ENCODE assay signal across 8 cellular contexts in the genomic region with DNA sequence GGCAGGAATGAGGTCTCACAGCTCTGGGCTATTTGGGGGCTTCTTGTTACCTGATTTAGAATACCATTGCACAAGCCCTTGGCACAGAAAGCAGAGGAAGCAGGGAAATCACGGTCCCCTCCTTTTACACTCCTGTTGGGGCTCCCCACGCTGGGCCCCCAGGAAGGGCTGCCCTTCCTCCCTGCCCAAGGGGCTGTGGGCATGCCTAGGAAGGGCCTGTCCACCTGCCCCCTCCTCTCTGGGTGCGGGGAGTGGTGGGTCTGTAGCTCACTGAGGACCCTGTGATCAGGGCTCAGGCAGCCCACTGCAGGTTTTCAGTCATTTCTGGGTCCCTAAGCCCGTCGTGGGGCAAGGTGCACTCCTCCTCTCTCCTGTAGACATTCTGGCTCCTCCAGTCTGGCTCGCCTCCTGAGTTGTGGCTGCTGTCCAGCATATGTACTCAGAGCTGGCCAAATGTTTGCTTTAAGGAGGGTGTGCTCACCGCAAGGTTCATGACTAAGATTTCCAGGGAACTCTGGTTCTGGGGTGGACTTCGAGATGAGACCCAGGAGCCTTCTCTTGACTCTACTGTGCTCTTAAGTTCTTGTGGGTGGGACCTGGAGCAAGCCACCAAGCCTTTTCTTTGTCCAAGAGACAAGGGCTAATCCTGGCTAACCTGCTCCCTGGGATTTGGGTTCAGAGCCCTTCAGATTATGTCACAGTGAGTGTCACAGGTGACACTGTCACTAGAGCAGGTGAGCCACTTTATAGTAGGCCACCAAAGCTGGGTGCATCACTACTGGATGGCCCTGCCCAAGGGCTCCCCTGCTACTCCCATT. TPM values are rescaled to one million over a fixed set of nuclear protein-coding genes. Genes with fewer than 3 reads are reported as not detected.
A peak's percentile ranks its signal among the peaks of the same experiment; 100 is the strongest.
DNase-seq lines count a peak whose midpoint lies in the region; ATAC-seq, FAIRE-seq and TF ChIP-seq lines count a peak whose summit lies in the region.

No MANE protein-coding gene starts in this region.

- H3K4me1 ChIP-seq in body of pancreas = peaks cover 32% of the 10 kb centered on the region
- H3K4me1 ChIP-seq in upper lobe of right lung = peaks cover 39% of the 10 kb centered on the region

- H3K9me3 ChIP-seq in body of pancreas (no peaks in the 10 kb centered on the region), upper lobe of right lung (no peaks in the 10 kb centered on the region)

- TF ChIP-seq CTCF in body of pancreas (IDR thresholded peaks at IDR 0.05) (no peak), upper lobe of right lung (IDR thresholded peaks at IDR 0.05) (no peak)

- H3K4me3 ChIP-seq in body of pancreas (no peak overlapping the region), upper lobe of right lung (no peak overlapping the region)

- 16 to 19% methylated on average over 7 of the region's 8 CpGs for WGBS in body of pancreas, 2 donors

- no peaks in the 10 kb centered on the region for H3K27me3 Mint-ChIP-seq in activated CD4-positive, alpha-beta T cell treated with anti-CD3 and anti-CD28 coated beads, Interleukin-2, amount 10 ng/mL, durations not matched to agents 7 days and 5 days
- no peaks in the 10 kb centered on the region for H3K27me3 Mint-ChIP-seq in activated CD4-positive, alpha-beta T cell treated with anti-CD3 and anti-CD28 coated beads for 36 hours

- ATAC-seq in activated CD4-positive, alpha-beta T cell treated with anti-CD3 and anti-CD28 coated beads for 36 hours = no peak
- ATAC-seq in body of pancreas (peak; percentile 91), left colon (peak; percentile 93), upper lobe of right lung (peak; percentile 93), GM18861 (IDR thresholded peaks at IDR 0.05; ENCODE audit: unreplicated experiment) (no peak)

- peak overlapping the region; percentile 90 for H3K27ac Mint-ChIP-seq in activated CD4-positive, alpha-beta T cell treated with anti-CD3 and anti-CD28 coated beads, Interleukin-2, amount 10 ng/mL, durations not matched to agents 7 days and 5 days
- no peak overlapping the region for H3K27ac Mint-ChIP-seq in activated CD4-positive, alpha-beta T cell treated with anti-CD3 and anti-CD28 coated beads for 36 hours

- H3K4me1 Mint-ChIP-seq in activated CD4-positive, alpha-beta T cell treated with anti-CD3 and anti-CD28 coated beads, Interleukin-2, amount 10 ng/mL, durations not matched to agents 7 days and 5 days = peaks cover 83% of the 10 kb centered on the region
- peaks cover 65% of the 10 kb centered on the region for H3K4me1 Mint-ChIP-seq in activated CD4-positive, alpha-beta T cell treated with anti-CD3 and anti-CD28 coated beads for 36 hours

- no peak for FAIRE-seq in GM19239 (lab: Jason Lieb, UNC)

- POLR2A ChIA-PET in activated CD4-positive, alpha-beta T cell treated with anti-CD3 and anti-CD28 coated beads, Interleukin-2, amount 10 ng/mL, durations not matched to agents 7 days and 5 days (lab: Charles Lee) = no interaction called here
- POLR2A ChIA-PET in activated CD4-positive, alpha-beta T cell treated with anti-CD3 and anti-CD28 coated beads for 36 hours (lab: Charles Lee) = no interaction called here

- DNase-seq in activated CD4-positive, alpha-beta T cell treated with anti-CD3 and anti-CD28 coated beads, Interleukin-2, amount 10 ng/mL, durations not matched to agents 7 days and 5 days = no peak
- no peak for DNase-seq in activated CD4-positive, alpha-beta T cell treated with anti-CD3 and anti-CD28 coated beads for 36 hours
- peak; percentile 87 to 94 (median 92) for DNase-seq in body of pancreas
- DNase-seq in left colon = peak; percentile 75 to 86
- peak; percentile 88 for DNase-seq in upper lobe of right lung
- no peak for DNase-seq in GM19239 (ENCODE audit: insufficient read length, low spot score)
- DNase-seq in NCI-H510A treated with DMSO at 0.1 percent for 48 hours (lab: John Stamatoyannopoulos, UW) = no peak

- H3K36me3 ChIP-seq in body of pancreas (replicated peaks in 1 of 2; ENCODE audit: insufficient read depth in 1 of 2, low read depth in 2 of 2) (no peaks in the 10 kb centered on the region), upper lobe of right lung (peaks cover 19% of the 10 kb centered on the region)

- H3K27me3 ChIP-seq in body of pancreas (no peaks in the 10 kb centered on the region), upper lobe of right lung (no peaks in the 10 kb centered on the region)

- peak overlapping the region; percentile 65 for H3K4me3 Mint-ChIP-seq in activated CD4-positive, alpha-beta T cell treated with anti-CD3 and anti-CD28 coated beads, Interleukin-2, amount 10 ng/mL, durations not matched to agents 7 days and 5 days
- no peak overlapping the region for H3K4me3 Mint-ChIP-seq in activated CD4-positive, alpha-beta T cell treated with anti-CD3 and anti-CD28 coated beads for 36 hours

- peaks cover 61% of the 10 kb centered on the region for H3K36me3 Mint-ChIP-seq in activated CD4-positive, alpha-beta T cell treated with anti-CD3 and anti-CD28 coated beads, Interleukin-2, amount 10 ng/mL, durations not matched to agents 7 days and 5 days (ENCODE audit: low read depth)
- H3K36me3 Mint-ChIP-seq in activated CD4-positive, alpha-beta T cell treated with anti-CD3 and anti-CD28 coated beads for 36 hours (ENCODE audit: low read depth) = peaks cover 42% of the 10 kb centered on the region

- intact Hi-C loops in activated CD4-positive, alpha-beta T cell treated with anti-CD3 and anti-CD28 coated beads for 36 hours (cut with DNase I, micrococcal nuclease) = loop anchor here in 1 of 2 experiments (5.0 kb wide), 1 partner anchor 38 kb away; no protein-coding TSS in a partner anchor
- intact Hi-C loops in body of pancreas (cut with DNase I) = no loop called here
- intact Hi-C loops in left colon (cut with DNase I, micrococcal nuclease) = no loop called here
- intact Hi-C loops in upper lobe of right lung (cut with DNase I) = no loop called here

- TF ChIP-seq POLR2A in body of pancreas (IDR thresholded peaks at IDR 0.05) = no peak

- CTCF ChIA-PET in activated CD4-positive, alpha-beta T cell treated with anti-CD3 and anti-CD28 coated beads, Interleukin-2, amount 10 ng/mL, durations not matched to agents 7 days and 5 days (lab: Charles Lee) = interaction anchor here (1.0 to 1.6 kb wide), 3 partner anchors 9 to 58 kb away, joined by 3 read pairs; no protein-coding TSS in a partner anchor
- CTCF ChIA-PET in activated CD4-positive, alpha-beta T cell treated with anti-CD3 and anti-CD28 coated beads for 36 hours (lab: Charles Lee) = no interaction called here

- H3K27ac ChIP-seq in body of pancreas = peak overlapping the region; percentile 78 to 89 (median 87)
- peak overlapping the region; percentile 80 for H3K27ac ChIP-seq in upper lobe of right lung

- H3K9me3 Mint-ChIP-seq in activated CD4-positive, alpha-beta T cell treated with anti-CD3 and anti-CD28 coated beads, Interleukin-2, amount 10 ng/mL, durations not matched to agents 7 days and 5 days = no peaks in the 10 kb centered on the region
- H3K9me3 Mint-ChIP-seq in activated CD4-positive, alpha-beta T cell treated with anti-CD3 and anti-CD28 coated beads for 36 hours (ENCODE audit: low read depth) = no peaks in the 10 kb centered on the region

RNA-seq across cellular contexts. Expression of a gene that starts 56.0 kb away (rescaled TPM):
- not detected for total RNA-seq in activated CD4-positive, alpha-beta T cell treated with anti-CD3 and anti-CD28 coated beads, Interleukin-2, amount 10 ng/mL, durations not matched to agents 7 days and 5 days
- total RNA-seq in activated CD4-positive, alpha-beta T cell treated with anti-CD3 and anti-CD28 coated beads for 36 hours = not detected
- under 1 TPM in 1 of 2 donors, not detected in 1; 0.66 TPM for total RNA-seq in body of pancreas
- 10 to 100 TPM in 1 of 2 donors, under 1 TPM in 1; 0.61 to 26.8 TPM for total RNA-seq in left colon
- 0.90 TPM for total RNA-seq in upper lobe of right lung

Comparison
In these comparisons a context has a peak if more than half of its experiments do, and no peak if none do; other contexts are left out.
1. DNase-seq: peak in body of pancreas (4 of 4), left colon (2 of 2) and upper lobe of right lung (single experiment); none in activated CD4-positive, alpha-beta T cell treated with anti-CD3 and anti-CD28 coated beads, Interleukin-2, amount 10 ng/mL, durations not matched to agents 7 days and 5 days (single experiment), activated CD4-positive, alpha-beta T cell treated with anti-CD3 and anti-CD28 coated beads for 36 hours (single experiment), GM19239 (single experiment) and NCI-H510A treated with DMSO at 0.1 percent for 48 hours (single experiment).
2. ATAC-seq: peak in body of pancreas (single experiment), left colon (single experiment) and upper lobe of right lung (single experiment); none in activated CD4-positive, alpha-beta T cell treated with anti-CD3 and anti-CD28 coated beads for 36 hours (single experiment) and GM18861 (single experiment).